Comparison of ENCODE assay signal across 20 cellular contexts in the genomic region with DNA sequence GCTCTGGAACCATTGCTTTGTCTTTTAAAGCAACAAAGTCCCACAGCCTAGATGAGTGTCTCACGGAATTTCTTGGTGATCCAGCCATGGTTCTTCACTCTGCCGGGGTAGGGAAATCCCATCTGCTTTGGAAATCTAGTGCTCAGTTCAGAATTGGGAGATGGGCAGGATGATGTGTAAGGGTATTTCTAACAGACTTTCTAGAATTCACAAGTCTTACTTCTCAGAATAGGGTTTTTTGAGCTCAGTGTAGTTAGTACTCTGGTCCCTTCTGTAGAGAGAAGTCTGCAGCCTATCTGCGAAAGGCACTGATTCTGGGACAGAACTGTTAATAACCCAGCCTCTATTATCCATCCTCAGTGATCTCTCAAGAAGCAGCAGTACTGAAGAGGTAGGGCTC.
"Had no signal": no experiment of that assay in that cellular context is flagged by ENCODE, and none has a peak within 500 bp of the region (broad histone marks: within the 10 kb centered on the region; RNA-seq: fewer than 3 reads in every experiment).

No MANE protein-coding gene starts in this region.

- DNase-seq: activated CD4-positive, CD25-positive, alpha-beta regulatory T cell treated with anti-CD3 and anti-CD28 coated beads, Interleukin-2, amount 50 U/mL, for 72 hours; activated CD8-positive, alpha-beta memory T cell treated with anti-CD3 and anti-CD28 coated beads, Interleukin-2, amount 10 ng/mL, durations not matched to agents 7 days and 5 days; activated effector memory CD4-positive, alpha-beta T cell treated with Interleukin-2 at 50 U/mL for 16 hours; activated naive CD4-positive, alpha-beta T cell; brain microvascular endothelial cell; cerebellar nuclear complex; Karpas-422; NCI-H1105 treated with DMSO at 0.1 percent for 48 hours; NCI-H1436 treated with DMSO at 0.1 percent for 48 hours; NCI-H187 treated with DMSO at 0.1 percent for 48 hours; NCI-H2081 treated with DMSO at 0.1 percent for 48 hours; NCI-H446; NCI-H524; Peyer's patch; Right ventricle myocardium superior; SW 1271; T-helper 9 cell had no signal

- ATAC-seq: activated CD8-positive, alpha-beta memory T cell treated with anti-CD3 and anti-CD28 coated beads, Interleukin-2, amount 10 ng/mL, durations not matched to agents 7 days and 5 days; K562; SK-N-SH treated with all-trans-retinoic acid at 6 μM for 48 hours; WTC11 had no signal

- H3K9me3 Mint-ChIP-seq: WTC11 had no signal

- H3K4me1 Mint-ChIP-seq: WTC11 had no signal

- H3K27ac Mint-ChIP-seq: activated CD8-positive, alpha-beta memory T cell treated with anti-CD3 and anti-CD28 coated beads, Interleukin-2, amount 10 ng/mL, durations not matched to agents 7 days and 5 days; WTC11 had no signal

- H3K4me3 Mint-ChIP-seq: activated CD8-positive, alpha-beta memory T cell treated with anti-CD3 and anti-CD28 coated beads, Interleukin-2, amount 10 ng/mL, durations not matched to agents 7 days and 5 days; WTC11 had no signal

- H3K27me3 Mint-ChIP-seq: activated CD8-positive, alpha-beta memory T cell treated with anti-CD3 and anti-CD28 coated beads, Interleukin-2, amount 10 ng/mL, durations not matched to agents 7 days and 5 days had no signal
